8 cellular contexts compared by ENCODE assay signal in the genomic region with DNA sequence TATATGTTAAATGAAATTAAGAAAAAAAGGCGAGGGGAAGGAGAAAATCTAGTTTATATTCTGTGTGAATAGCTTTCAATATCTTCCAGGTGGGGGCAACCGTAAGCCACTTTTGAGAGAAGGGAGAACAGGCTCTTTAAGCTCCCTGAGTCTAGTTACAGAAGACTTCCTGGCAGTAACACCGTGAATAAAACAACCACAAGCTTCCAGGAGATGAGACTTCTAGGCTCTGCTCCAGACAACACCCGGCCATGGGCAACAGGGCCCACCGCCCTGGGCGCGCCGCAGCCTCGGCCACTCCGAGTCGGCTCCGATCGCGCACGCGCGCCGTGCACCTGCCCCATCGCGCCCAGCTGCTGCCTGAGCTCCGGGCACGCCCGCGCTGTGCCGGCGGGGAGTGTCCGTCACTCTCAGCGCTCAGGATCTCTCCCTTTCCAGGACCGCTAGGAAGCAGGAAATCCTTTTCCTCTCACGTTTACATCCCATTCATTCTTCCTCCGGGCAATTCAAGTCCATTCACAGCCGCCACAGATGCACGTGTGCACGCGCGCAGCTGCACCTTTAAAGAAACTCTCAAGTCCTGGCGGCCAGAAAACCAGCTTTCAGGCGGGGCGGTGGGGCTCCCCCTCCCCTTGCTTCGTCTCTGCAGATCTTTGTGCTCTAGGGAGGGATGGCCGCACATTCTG. TPM values are rescaled to one million over a fixed set of nuclear protein-coding genes. Genes with fewer than 3 reads are reported as not detected.
A peak's percentile ranks its signal among the peaks of the same experiment; 100 is the strongest.
DNase-seq lines count a peak whose midpoint lies in the region; ATAC-seq and TF ChIP-seq lines count a peak whose summit lies in the region.

No MANE protein-coding gene starts in this region.

- no peak for TF ChIP-seq CTCF in activated B cell treated with CpG ODN at 0.5 μM for 24 hours (IDR thresholded peaks at IDR 0.05)
- peak; percentile 46 for TF ChIP-seq CTCF in fibroblast of mammary gland (conservative IDR thresholded peaks at IDR 0.05; ENCODE audit: control insufficient read depth, insufficient read depth, low read depth, low read length)

- H3K4me1 Mint-ChIP-seq in activated B cell treated with CpG ODN at 0.5 μM for 24 hours = peaks cover 11% of the 10 kb centered on the region
- H3K4me1 Mint-ChIP-seq in natural killer cell treated with Interleukin-12 subunit alpha and Interleukin-12 subunit beta and Interleukin-15 and Interleukin-18, amount 100 ng/mL, for 72 hours (ENCODE audit: low read depth in 2 of 2) = no peaks in the 10 kb centered on the region

- peak overlapping the region; percentile 9 for H3K4me3 ChIP-seq in fibroblast of mammary gland (ENCODE audit: control insufficient read depth, low read depth, low read length)

- H3K27ac Mint-ChIP-seq in activated B cell treated with CpG ODN at 0.5 μM for 24 hours = no peak overlapping the region
- no peak overlapping the region for H3K27ac Mint-ChIP-seq in natural killer cell treated with Interleukin-12 subunit alpha and Interleukin-12 subunit beta and Interleukin-15 and Interleukin-18, amount 100 ng/mL, for 72 hours

- peak overlapping the region; percentile 83 for H3K4me3 Mint-ChIP-seq in activated B cell treated with CpG ODN at 0.5 μM for 24 hours
- H3K4me3 Mint-ChIP-seq in natural killer cell treated with Interleukin-12 subunit alpha and Interleukin-12 subunit beta and Interleukin-15 and Interleukin-18, amount 100 ng/mL, for 72 hours = peak overlapping the region; percentile 36

- H3K36me3 Mint-ChIP-seq in activated B cell treated with CpG ODN at 0.5 μM for 24 hours (ENCODE audit: low read depth) = no peaks in the 10 kb centered on the region
- H3K36me3 Mint-ChIP-seq in natural killer cell treated with Interleukin-12 subunit alpha and Interleukin-12 subunit beta and Interleukin-15 and Interleukin-18, amount 100 ng/mL, for 72 hours = no peaks in the 10 kb centered on the region

- DNase-seq in DMS114 treated with DMSO at 0.1 percent for 48 hours (lab: John Stamatoyannopoulos, UW; ENCODE audit: unreplicated experiment) = peak; percentile 65
- DNase-seq in NCI-H2171 treated with DMSO at 0.1 percent for 48 hours (lab: John Stamatoyannopoulos, UW) = peak; percentile 85
- DNase-seq in activated B cell treated with CpG ODN at 0.5 μM for 24 hours = peak; percentile 55
- DNase-seq in fibroblast of mammary gland (ENCODE audit: low read depth) = peak; percentile 57
- DNase-seq in natural killer cell treated with Interleukin-12 subunit alpha and Interleukin-12 subunit beta and Interleukin-15 and Interleukin-18, amount 100 ng/mL, for 72 hours (ENCODE audit: low spot score) = no peak
- no peak for DNase-seq in amniotic stem cell (lab: John Stamatoyannopoulos, UW)

- POLR2A ChIA-PET in activated B cell treated with CpG ODN at 0.5 μM for 24 hours (lab: Charles Lee) = interaction anchor here (0.6 to 0.8 kb wide), 2 partner anchors 105 to 107 kb away, joined by 3 to 5 read pairs; no protein-coding TSS in a partner anchor

- TF ChIP-seq POLR2A in GM19099 (IDR thresholded peaks at IDR 0.05; ENCODE audit: extremely low read depth, insufficient read length, low read depth) = peak; percentile 32

- intact Hi-C loops in activated B cell treated with CpG ODN at 0.5 μM for 24 hours (cut with micrococcal nuclease) = loop anchor here (1.0 to 2.0 kb wide), 6 partner anchors 107 to 595 kb away; no protein-coding TSS in a partner anchor

- no peaks in the 10 kb centered on the region for H3K9me3 Mint-ChIP-seq in activated B cell treated with CpG ODN at 0.5 μM for 24 hours
- no peaks in the 10 kb centered on the region for H3K9me3 Mint-ChIP-seq in natural killer cell treated with Interleukin-12 subunit alpha and Interleukin-12 subunit beta and Interleukin-15 and Interleukin-18, amount 100 ng/mL, for 72 hours

- CTCF ChIA-PET in activated B cell treated with CpG ODN at 0.5 μM for 24 hours (lab: Charles Lee) = interaction anchor here (0.7 to 4.3 kb wide), 15 partner anchors 69 to 299 kb away, joined by 3 to 92 read pairs (median 4); no protein-coding TSS in a partner anchor

- peak; percentile 46 for ATAC-seq in HG03135 (IDR thresholded peaks at IDR 0.05; ENCODE audit: unreplicated experiment)
- peak; percentile 59 for ATAC-seq in activated B cell treated with CpG ODN at 0.5 μM for 24 hours (ENCODE audit: low read depth)
- ATAC-seq in natural killer cell treated with Interleukin-12 subunit alpha and Interleukin-12 subunit beta and Interleukin-15 and Interleukin-18, amount 100 ng/mL, for 72 hours = peak; percentile 51 to 66

- peaks cover 49% of the 10 kb centered on the region for H3K27me3 Mint-ChIP-seq in activated B cell treated with CpG ODN at 0.5 μM for 24 hours
- peaks cover 32 to 62% of the 10 kb centered on the region in 2 donors for H3K27me3 Mint-ChIP-seq in natural killer cell treated with Interleukin-12 subunit alpha and Interleukin-12 subunit beta and Interleukin-15 and Interleukin-18, amount 100 ng/mL, for 72 hours

RNA-seq across cellular contexts. Expression of a gene that starts 19.4 kb away (rescaled TPM):
- total RNA-seq in activated B cell treated with CpG ODN at 0.5 μM for 24 hours = not detected in 2 replicates
- total RNA-seq in natural killer cell treated with Interleukin-12 subunit alpha and Interleukin-12 subunit beta and Interleukin-15 and Interleukin-18, amount 100 ng/mL, for 72 hours = not detected

Comparison
In these comparisons a context has a peak if more than half of its experiments do, and no peak if none do; other contexts are left out.
1. DNase-seq: peak in DMS114 treated with DMSO at 0.1 percent for 48 hours (single experiment), NCI-H2171 treated with DMSO at 0.1 percent for 48 hours (single experiment), activated B cell treated with CpG ODN at 0.5 μM for 24 hours (single experiment) and fibroblast of mammary gland (single experiment); none in natural killer cell treated with Interleukin-12 subunit alpha and Interleukin-12 subunit beta and Interleukin-15 and Interleukin-18, amount 100 ng/mL, for 72 hours (single experiment) and amniotic stem cell (single experiment).
2. Peak in every context shown above with its lines, with median percentiles within 50 percentile points of each other: ATAC-seq.